24 cellular contexts compared by ENCODE assay signal in the genomic region with DNA sequence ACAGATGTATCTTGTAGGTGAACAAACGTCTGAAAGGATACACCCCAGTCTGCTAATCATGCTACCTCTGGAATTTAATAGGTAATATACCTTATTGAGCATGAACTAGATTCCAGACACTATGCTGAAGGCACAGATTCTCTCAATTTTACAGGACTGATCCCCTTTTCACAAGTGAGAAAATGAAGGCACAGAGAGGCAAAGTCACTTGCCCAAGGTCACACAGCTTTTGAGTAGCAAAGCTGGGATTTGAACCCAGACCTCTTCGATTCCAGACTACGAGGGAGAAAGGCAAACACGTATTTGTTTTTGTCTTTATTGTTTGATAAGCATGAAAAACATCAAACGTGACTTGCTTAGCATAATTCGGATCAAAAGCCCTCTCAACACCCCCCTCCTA. TPM values are rescaled to one million over a fixed set of nuclear protein-coding genes. Genes with fewer than 3 reads are reported as not detected.
DNase-seq lines count a peak whose midpoint lies in the region; ATAC-seq, FAIRE-seq and TF ChIP-seq lines count a peak whose summit lies in the region.
"Had no signal": no experiment of that assay in that cellular context is flagged by ENCODE, and none has a peak within 500 bp of the region (broad histone marks: within the 10 kb centered on the region; RNA-seq: fewer than 3 reads in every experiment).

No MANE protein-coding gene starts in this region.

- H3K36me3 ChIP-seq in HepG2 (replicated peaks in 1 of 2; ENCODE audit: control insufficient read depth in 1 of 2, insufficient read depth in 2 of 2, low read length in 2 of 2) (no peaks in the 10 kb centered on the region), right lobe of liver (no peaks in the 10 kb centered on the region), K562 (ENCODE audit: control insufficient read depth, insufficient read depth, low read length) (no peaks in the 10 kb centered on the region), mesendoderm (ENCODE audit: control insufficient read depth, insufficient read depth, low read length) (no peaks in the 10 kb centered on the region)
- H3K36me3 ChIP-seq: BLaER1 treated with 17β-estradiol and CSF1 and Interleukin-3, amounts not matched to agents 10 nM and 100 nM had no signal

- H3K4me1 ChIP-seq in HepG2 (ENCODE audit: insufficient read depth, low read length) (no peaks in the 10 kb centered on the region), right lobe of liver (no peaks in the 10 kb centered on the region), K562 (replicated peaks in 1 of 2; ENCODE audit: control insufficient read depth in 2 of 2, insufficient read depth in 2 of 2, low read length in 2 of 2) (peaks cover 0 to 7% of the 10 kb centered on the region in 2 experiments; a peak in 2 of 5 replicates), mesendoderm (ENCODE audit: control insufficient read depth, low read depth, low read length) (no peaks in the 10 kb centered on the region)
- H3K4me1 ChIP-seq: Caco-2 had no signal

- H2AFZ ChIP-seq in HepG2 (ENCODE audit: low read length) = no peak overlapping the region
- H2AFZ ChIP-seq in K562 (ENCODE audit: low read depth, low read length) = no peak overlapping the region

- H3K79me1 ChIP-seq in mesendoderm (ENCODE audit: low read length) = no peaks in the 10 kb centered on the region

- no peak for TF ChIP-seq RAD21 in HepG2 (CRISPR knock-in tag; IDR thresholded peaks at IDR 0.05)
- TF ChIP-seq RAD21 in K562 (CRISPR knock-in tag; conservative IDR thresholded peaks at IDR 0.05 in 1 of 2, IDR thresholded peaks at IDR 0.05 in 1 of 2) = no peak

- H3K4ac ChIP-seq in mesendoderm (ENCODE audit: low read depth, low read length) = peak overlapping the region; percentile 18

- no peaks in the 10 kb centered on the region for H3K9me3 Mint-ChIP-seq in natural killer cell treated with Interleukin-12 subunit alpha and Interleukin-12 subunit beta and Interleukin-15 and Interleukin-18, amount 100 ng/mL, for 72 hours
- H3K9me3 Mint-ChIP-seq in mesothelial cell of epicardium = no peaks in the 10 kb centered on the region
- H3K9me3 Mint-ChIP-seq: CD4-positive, alpha-beta T cell; CD8-positive, alpha-beta T cell had no signal

- H3K9me3 ChIP-seq in HepG2 (ENCODE audit: low read length) (no peaks in the 10 kb centered on the region), right lobe of liver (no peaks in the 10 kb centered on the region), K562 (replicated peaks; ENCODE audit: control insufficient read depth, insufficient read depth, low read depth, low read length) (no peaks in the 10 kb centered on the region)
- H3K9me3 ChIP-seq: BLaER1 treated with 17β-estradiol and CSF1 and Interleukin-3, amounts not matched to agents 10 nM and 100 nM; Caco-2 had no signal

- TF ChIP-seq EP300 in HepG2 (IDR thresholded peaks at IDR 0.05; ENCODE audit: low read depth in 2 of 2, low read length in 2 of 2) = no peak
- no peak for TF ChIP-seq EP300 in HepG2 (CRISPR knock-in tag; IDR thresholded peaks at IDR 0.05; ENCODE audit: borderline replicate concordance)
- TF ChIP-seq EP300 in K562 (IDR thresholded peaks at IDR 0.05; ENCODE audit: low read length) = no peak

- H3K18ac ChIP-seq in mesendoderm (ENCODE audit: low read length) = no peak overlapping the region

- 0% methylated on average over 6 of the region's 6 CpGs for WGBS in HepG2 (ENCODE audit: low lambda C conversion rate)
- 39% methylated on average over 6 of the region's 6 CpGs for WGBS in right lobe of liver (ENCODE audit: insufficient coverage, low coverage, low lambda C conversion rate, missing lambda C conversion rate)
- WGBS in K562 (ENCODE audit: insufficient coverage, low coverage, missing lambda C conversion rate) = 1% methylated on average over 6 of the region's 6 CpGs
- no CpG with 5 or more reads among the region's 6 CpGs for WGBS in mesendoderm (ENCODE audit: extremely low coverage, insufficient coverage, low lambda C conversion rate)

- H2BK5ac ChIP-seq in mesendoderm (ENCODE audit: low read length) = no peak overlapping the region

- no TSS peak for BruUV-seq in HepG2 (replicated peaks; lab: Mats Ljungman, UMichigan)
- no TSS peak for BruUV-seq in K562 (replicated peaks; lab: Mats Ljungman, UMichigan)

- H3K4me1 Mint-ChIP-seq in natural killer cell treated with Interleukin-12 subunit alpha and Interleukin-12 subunit beta and Interleukin-15 and Interleukin-18, amount 100 ng/mL, for 72 hours (ENCODE audit: low read depth in 2 of 2) = peaks cover 11% of the 10 kb centered on the region in 2 donors
- H3K4me1 Mint-ChIP-seq in mesothelial cell of epicardium = peaks cover 24% of the 10 kb centered on the region

- intact Hi-C loops in HepG2 (cut with micrococcal nuclease; ENCODE audit: unreplicated experiment) (no loop called here), right lobe of liver (cut with DNase I) (no loop called here), K562 (cut with micrococcal nuclease) (no loop called here)

- no peak overlapping the region for H2BK120ac ChIP-seq in mesendoderm (ENCODE audit: low read depth, low read length)

- H3K79me2 ChIP-seq in HepG2 (ENCODE audit: insufficient read depth, low read length) = no peaks in the 10 kb centered on the region
- no peaks in the 10 kb centered on the region for H3K79me2 ChIP-seq in K562 (ENCODE audit: control insufficient read depth, insufficient read depth, low read length)
- H3K79me2 ChIP-seq in mesendoderm (ENCODE audit: control insufficient read depth, insufficient read depth, low read length) = no peaks in the 10 kb centered on the region

- POLR2A ChIA-PET in HepG2 (lab: Yijun Ruan, JAX) (no interaction called here), K562 (lab: Yijun Ruan, JAX) (no interaction called here)

- TF ChIP-seq CTCF in HepG2 (CRISPR knock-in tag; IDR thresholded peaks at IDR 0.05) (no peak), right lobe of liver (IDR thresholded peaks at IDR 0.05) (no peak), K562 (IDR thresholded peaks at IDR 0.05 in 2 of 3, conservative IDR thresholded peaks at IDR 0.05 in 1 of 3; ENCODE audit: insufficient read depth in 2 of 3, low read depth in 1 of 3, low read length in 3 of 3) (no peak), mesothelial cell of epicardium (IDR thresholded peaks at IDR 0.05; ENCODE audit: unreplicated experiment) (no peak)

- H4K5ac ChIP-seq in mesendoderm (ENCODE audit: low read length) = no peak overlapping the region

- H3K27me3 Mint-ChIP-seq in natural killer cell treated with Interleukin-12 subunit alpha and Interleukin-12 subunit beta and Interleukin-15 and Interleukin-18, amount 100 ng/mL, for 72 hours = peaks cover 21 to 28% of the 10 kb centered on the region in 2 donors
- no peaks in the 10 kb centered on the region for H3K27me3 Mint-ChIP-seq in mesothelial cell of epicardium (ENCODE audit: low read depth)

- CTCF ChIA-PET in HepG2 (lab: Yijun Ruan, JAX; ENCODE audit: low intra/inter-chr PET ratio, low total read pairs) (no interaction called here), K562 (lab: Yijun Ruan, JAX; ENCODE audit: low intra/inter-chr PET ratio) (no interaction called here)

- no peaks in the 10 kb centered on the region for H3K36me3 Mint-ChIP-seq in natural killer cell treated with Interleukin-12 subunit alpha and Interleukin-12 subunit beta and Interleukin-15 and Interleukin-18, amount 100 ng/mL, for 72 hours
- no peaks in the 10 kb centered on the region for H3K36me3 Mint-ChIP-seq in mesothelial cell of epicardium
- H3K36me3 Mint-ChIP-seq: CD8-positive, alpha-beta T cell had no signal

- H3K27ac Mint-ChIP-seq in natural killer cell treated with Interleukin-12 subunit alpha and Interleukin-12 subunit beta and Interleukin-15 and Interleukin-18, amount 100 ng/mL, for 72 hours = no peak overlapping the region
- H3K27ac Mint-ChIP-seq in mesothelial cell of epicardium = no peak overlapping the region
- H3K27ac Mint-ChIP-seq: B cell; CD4-positive, alpha-beta T cell; CD8-positive, alpha-beta T cell had no signal

- in situ Hi-C loops in HepG2 (cut with HindIII; ENCODE audit: extremely low pct_ligation_motif_present, low pct_unique_long_range_greater_than_20kb) (no loop called here), K562 (cut with MboI) (no loop called here)

- no peak overlapping the region for H2BK15ac ChIP-seq in mesendoderm (replicated peaks; ENCODE audit: low read depth)

- FAIRE-seq in HepG2 (lab: Jason Lieb, UNC) (no peak), HTR-8/SVneo (lab: Jason Lieb, UNC) (peak; percentile 72), K562 (lab: Jason Lieb, UNC) (no peak)
- FAIRE-seq: A204.1, D721Med, G401.6, GM12891, GM19239 had no signal

- H3K4me3 ChIP-seq in HepG2 (replicated peaks in 1 of 3; ENCODE audit: insufficient read depth in 1 of 3, low read depth in 2 of 3, low read length in 3 of 3) = no peak overlapping the region
- H3K4me3 ChIP-seq in right lobe of liver = no peak overlapping the region
- H3K4me3 ChIP-seq in K562 = no peak overlapping the region
- no peak overlapping the region for H3K4me3 ChIP-seq in mesendoderm (ENCODE audit: low read length)
- H3K4me3 ChIP-seq: BLaER1 treated with 17β-estradiol and CSF1 and Interleukin-3, amounts not matched to agents 10 nM and 100 nM had no signal

- H4K20me1 ChIP-seq in HepG2 (ENCODE audit: insufficient read depth, low read length) (no peaks in the 10 kb centered on the region), K562 (replicated peaks; ENCODE audit: control insufficient read depth, insufficient read depth, low read length) (no peaks in the 10 kb centered on the region)
- H4K20me1 ChIP-seq: BLaER1 treated with 17β-estradiol and CSF1 and Interleukin-3, amounts not matched to agents 10 nM and 100 nM had no signal

- no peak for DNase-seq in HepG2 (ENCODE audit: low spot score)
- DNase-seq in right lobe of liver = no peak
- no peak for DNase-seq in HTR-8/SVneo (ENCODE audit: insufficient read length, low spot score)
- no peak for DNase-seq in K562 (ENCODE audit: extremely low read depth in 1 of 4, low spot score in 3 of 4)
- no peak for DNase-seq in mesendoderm
- no peak for DNase-seq in natural killer cell treated with Interleukin-12 subunit alpha and Interleukin-12 subunit beta and Interleukin-15 and Interleukin-18, amount 100 ng/mL, for 72 hours (ENCODE audit: low spot score)
- no peak for DNase-seq in NCI-H146 (lab: John Stamatoyannopoulos, UW)
- no peak for DNase-seq in mesothelial cell of epicardium (ENCODE audit: low spot score in 2 of 2, unreplicated experiment in 2 of 2)
- DNase-seq: 8988T; AML-193; Caco-2; Calu3; CD4-positive, alpha-beta T cell; CD8-positive, alpha-beta T cell; DMS79 treated with DMSO at 0.1 percent for 48 hours; GF-D8 had no signal

- peaks cover 0 to 41% of the 10 kb centered on the region in 2 experiments for H3K27me3 ChIP-seq in HepG2 (ENCODE audit: control insufficient read depth in 1 of 2, insufficient read depth in 2 of 2, low read length in 2 of 2)
- H3K27me3 ChIP-seq in right lobe of liver = no peaks in the 10 kb centered on the region
- H3K27me3 ChIP-seq in K562 (ENCODE audit: control insufficient read depth in 2 of 2, insufficient read depth in 2 of 2, low read length in 2 of 2) = peaks cover 0 to 17% of the 10 kb centered on the region in 2 experiments; a peak in 2 of 5 replicates
- H3K27me3 ChIP-seq in mesendoderm (ENCODE audit: insufficient read depth, low read length, poor library complexity) = no peaks in the 10 kb centered on the region

- no peaks in the 10 kb centered on the region for H3K9me1 ChIP-seq in K562 (ENCODE audit: control insufficient read depth, insufficient read depth, low read length)

- H3K23ac ChIP-seq in mesendoderm (ENCODE audit: low read length) = no peak overlapping the region

- H3K27ac ChIP-seq in HepG2 (ENCODE audit: extremely low read length, insufficient read depth, low read length) (no peak overlapping the region), right lobe of liver (no peak overlapping the region), K562 (ENCODE audit: extremely low read depth, low read depth, low read length) (no peak overlapping the region), mesendoderm (ENCODE audit: low read depth, low read length) (no peak overlapping the region)
- H3K27ac ChIP-seq: BLaER1 treated with 17β-estradiol and CSF1 and Interleukin-3, amounts not matched to agents 10 nM and 100 nM; C4-2B had no signal

- no peak overlapping the region for H3K4me2 ChIP-seq in HepG2 (ENCODE audit: low read depth, low read length)
- no peak overlapping the region for H3K4me2 ChIP-seq in K562 (ENCODE audit: insufficient read depth, low read length)
- no peak overlapping the region for H3K4me2 ChIP-seq in mesendoderm (ENCODE audit: low read length)
- H3K4me2 ChIP-seq: BLaER1 treated with 17β-estradiol and CSF1 and Interleukin-3, amounts not matched to agents 10 nM and 100 nM had no signal

- H2AK5ac ChIP-seq in mesendoderm (ENCODE audit: low read length) = no peak overlapping the region

- ATAC-seq in HepG2 (no peak), right lobe of liver (no peak), K562 (no peak)
- no peak for ATAC-seq in natural killer cell treated with Interleukin-12 subunit alpha and Interleukin-12 subunit beta and Interleukin-15 and Interleukin-18, amount 100 ng/mL, for 72 hours
- ATAC-seq: CD8-positive, alpha-beta T cell had no signal

- H3K9ac ChIP-seq in HepG2 (ENCODE audit: insufficient read depth, low read depth, low read length) (no peak overlapping the region), K562 (ENCODE audit: insufficient read depth in 1 of 2, low read depth in 2 of 2, low read length in 2 of 2) (no peak overlapping the region), mesendoderm (ENCODE audit: low read length) (no peak overlapping the region)
- H3K9ac ChIP-seq: BLaER1 treated with 17β-estradiol and CSF1 and Interleukin-3, amounts not matched to agents 10 nM and 100 nM had no signal

- TF ChIP-seq POLR2A in HepG2 (IDR thresholded peaks at IDR 0.05; ENCODE audit: insufficient read depth in 1 of 2, low read depth in 2 of 2, low read length in 2 of 2) (no peak), right lobe of liver (IDR thresholded peaks at IDR 0.05) (no peak), K562 (conservative IDR thresholded peaks at IDR 0.05) (no peak)

- no peak overlapping the region for H3K4me3 Mint-ChIP-seq in natural killer cell treated with Interleukin-12 subunit alpha and Interleukin-12 subunit beta and Interleukin-15 and Interleukin-18, amount 100 ng/mL, for 72 hours
- no peak overlapping the region for H3K4me3 Mint-ChIP-seq in mesothelial cell of epicardium
- H3K4me3 Mint-ChIP-seq: B cell; CD4-positive, alpha-beta T cell; CD8-positive, alpha-beta T cell had no signal

- no peak overlapping the region for H4K8ac ChIP-seq in mesendoderm (ENCODE audit: low read depth, low read length)

- no peak overlapping the region for H3K56ac ChIP-seq in mesendoderm (ENCODE audit: low read length)

RNA-seq across cellular contexts. Expression of a gene that starts 34.4 kb away (rescaled TPM):
- total RNA-seq in HepG2 (2016; rRNA removed; fragmentation: Illumina TruSeq; extraction: Trizol) = not detected in 2 replicates
- total RNA-seq in HepG2 (2016; cell fraction: cytosol; rRNA removed; fragmentation: Illumina TruSeq; extraction: Trizol; ENCODE audit: low read depth) = not detected in 2 replicates
- total RNA-seq in HepG2 (2016; cell fraction: insoluble cytoplasmic fraction; rRNA removed; fragmentation: Illumina TruSeq; extraction: Trizol) = not detected in 2 replicates
- 0.31 TPM in 1 of 2 replicates, not detected in the other for total RNA-seq in HepG2 (2016; cell fraction: membrane; rRNA removed; fragmentation: Illumina TruSeq; extraction: Trizol)
- total RNA-seq in HepG2 (2016; cell fraction: nucleus; rRNA removed; fragmentation: Illumina TruSeq; extraction: Trizol) = not detected in 2 replicates
- 0.08 TPM in 1 of 2 replicates, not detected in the other for polyA plus RNA-seq in HepG2 (2011; rRNA removed)
- polyA plus RNA-seq in HepG2 (2011; cell fraction: cytosol; rRNA removed) = 0.03 TPM in 1 of 2 replicates, not detected in the other
- polyA plus RNA-seq in HepG2 (2011; cell fraction: nucleus; rRNA removed) = 0.12 and 0.16 TPM in 2 replicates
- polyA plus RNA-seq in HepG2 (2012) = not detected in 2 replicates
- polyA plus RNA-seq in HepG2 (2016; cell fraction: cytosol; fragmentation: Illumina TruSeq; extraction: Trizol; ENCODE audit: low read depth) = not detected in 2 replicates
- not detected in 2 replicates for polyA plus RNA-seq in HepG2 (2016; cell fraction: insoluble cytoplasmic fraction; fragmentation: Illumina TruSeq; extraction: Trizol; ENCODE audit: low read depth)
- 0.15 TPM in 1 of 2 replicates, not detected in the other for polyA plus RNA-seq in HepG2 (2016; cell fraction: membrane; fragmentation: Illumina TruSeq; extraction: Trizol; ENCODE audit: low read depth)
- not detected in 2 replicates for polyA plus RNA-seq in HepG2 (2016; cell fraction: nucleus; fragmentation: Illumina TruSeq; extraction: Trizol; ENCODE audit: insufficient read depth, low read depth)
- 0.20 and 7.8 TPM in 2 replicates for polyA minus RNA-seq in HepG2 (2011; rRNA and poly(A)+ RNA removed; ENCODE audit: low replicate concordance)
- polyA minus RNA-seq in HepG2 (2011; cell fraction: cytosol; rRNA and poly(A)+ RNA removed) = 0.53 TPM in 1 of 2 replicates, not detected in the other
- 0.39 TPM in 1 of 2 replicates, not detected in the other for polyA minus RNA-seq in HepG2 (2011; cell fraction: nucleus; rRNA and poly(A)+ RNA removed)
- 1 to 10 TPM in 4 of 6 experiments, under 1 TPM in 2; 0.50 to 2.3 (median 1.4) TPM for total RNA-seq in right lobe of liver
- total RNA-seq in K562 (2011; cell fraction: chromatin; rRNA removed; ENCODE audit: low replicate concordance) = not detected in 2 replicates
- total RNA-seq in K562 (2011; cell fraction: nucleolus; rRNA removed) = not detected in 2 replicates
- not detected in 2 replicates for total RNA-seq in K562 (2011; cell fraction: nucleoplasm; rRNA removed)
- not detected in 2 replicates for total RNA-seq in K562 (2014; rRNA removed)
- not detected in 2 replicates for total RNA-seq in K562 (2014; rRNA removed; fragmentation: Illumina TruSeq; extraction: Trizol)
- total RNA-seq in K562 (2015; rRNA removed; fragmentation: Illumina TruSeq; extraction: Trizol) = not detected in 2 replicates
- 0.16 and 0.20 TPM in 2 replicates for total RNA-seq in K562 (2021)
- not detected in 2 replicates for polyA plus RNA-seq in K562 (2011; rRNA removed)
- polyA plus RNA-seq in K562 (2011; cell fraction: cytosol; rRNA removed) = not detected in 2 replicates
- not detected in 2 replicates for polyA plus RNA-seq in K562 (2011; cell fraction: nucleus; rRNA removed)
- polyA plus RNA-seq in K562 (2012) = 0.03 TPM in 1 of 2 replicates, not detected in the other
- not detected in 2 replicates for polyA plus RNA-seq in K562 (2014; fragmentation: Illumina TruSeq; extraction: Trizol)
- polyA plus RNA-seq in K562 (2014; fragmentation: Nextera tagmentation; extraction: Ambion mirVana) = not detected
- polyA plus RNA-seq in K562 (2014; rRNA removed) = not detected in 2 replicates
- not detected in 2 replicates for polyA minus RNA-seq in K562 (2011; rRNA and poly(A)+ RNA removed)
- polyA minus RNA-seq in K562 (2011; cell fraction: cytosol; rRNA and poly(A)+ RNA removed) = not detected in 2 replicates
- not detected in 2 replicates for polyA minus RNA-seq in K562 (2011; cell fraction: nucleus; rRNA and poly(A)+ RNA removed)
- 52.6 TPM for polyA plus RNA-seq in mesendoderm (2013, experiment 1 of 2)
- polyA plus RNA-seq in mesendoderm (2013, experiment 2 of 2) = 52.5 TPM
- under 1 TPM in 1 of 2 donors, not detected in 1; 0.08 TPM for total RNA-seq in natural killer cell treated with Interleukin-12 subunit alpha and Interleukin-12 subunit beta and Interleukin-15 and Interleukin-18, amount 100 ng/mL, for 72 hours
- 39.7 to 40.7 TPM (median 39.9 TPM) in 3 replicates for total RNA-seq in mesothelial cell of epicardium

Comparison
In these comparisons a context has a peak if more than half of its experiments do, and no peak if none do; other contexts are left out.
1. RNA of a gene that starts 34.4 kb away (total RNA-seq): 39.7 to 40.7 TPM in mesothelial cell of epicardium; 0.50 to 2.3 TPM in right lobe of liver, 0.08 TPM in natural killer cell treated with Interleukin-12 subunit alpha and Interleukin-12 subunit beta and Interleukin-15 and Interleukin-18, amount 100 ng/mL, for 72 hours, 0.31 TPM in HepG2 and 0.16 to 0.20 TPM in K562; every median in the first group is over 10 times any median in the second.